8 cellular contexts compared by ENCODE assay signal in genomic region chr2:132267811-132268532, GRCh38.
A peak's percentile ranks its signal among the peaks of the same experiment; 100 is the strongest.
DNase-seq lines count a peak whose midpoint lies in the region; ATAC-seq, FAIRE-seq and TF ChIP-seq lines count a peak whose summit lies in the region.
"Not testable (repeated sequence)": the region's sequence is repeated elsewhere in the genome, so short reads cannot be mapped to it uniquely, and the experiment has no call there.

No MANE protein-coding gene starts in this region.

- not testable (repeated sequence) for H3K4me1 Mint-ChIP-seq in WTC11

- not testable (repeated sequence) for H3K36me3 Mint-ChIP-seq in WTC11

- H3K14ac ChIP-seq in IMR-90 (replicated peaks; ENCODE audit: low read depth, low read length): not testable (repeated sequence)

- intact Hi-C loops in IMR-90 (cut with micrococcal nuclease): loop anchor here (5.0 to 10.0 kb wide), 2 partner anchors 179 to 897 kb away; no protein-coding TSS in a partner anchor
- intact Hi-C loops in mammary epithelial cell (cut with micrococcal nuclease): loop anchor here (1.0 to 10.0 kb wide), 7 partner anchors 181 to 1576 kb away; no protein-coding TSS in a partner anchor
- intact Hi-C loops in HepG2 (cut with micrococcal nuclease; ENCODE audit: unreplicated experiment): loop anchor here (1.0 to 10.0 kb wide), 5 partner anchors 181 to 1577 kb away; no protein-coding TSS in a partner anchor

- TF ChIP-seq EP300 in HepG2 (IDR thresholded peaks at IDR 0.05; ENCODE audit: low read depth in 2 of 2, low read length in 2 of 2); HepG2 (CRISPR knock-in tag; IDR thresholded peaks at IDR 0.05; ENCODE audit: borderline replicate concordance): not testable (repeated sequence)

- H3K18ac ChIP-seq in IMR-90 (ENCODE audit: low read depth, low read length): peak overlapping the region; percentile 18; the same call in 1 of the 2 replicates

- no CpG with 5 or more reads among the region's 27 CpGs for WGBS in IMR-90 (ENCODE audit: extremely low coverage in 2 of 2, insufficient read length in 1 of 2), 2 experiments
- 12% methylated on average over 19 of the region's 27 CpGs for WGBS in mammary epithelial cell (ENCODE audit: low coverage, missing lambda C conversion rate)
- WGBS in HepG2 (ENCODE audit: low lambda C conversion rate): 32% methylated on average over 27 of the region's 27 CpGs
- WGBS in thymus: 9% methylated on average over 27 of the region's 27 CpGs

- not testable (repeated sequence) for H2BK15ac ChIP-seq in IMR-90 (ENCODE audit: low read depth, low read length)

- H2AK9ac ChIP-seq in IMR-90 (replicated peaks; ENCODE audit: low read depth, low read length, poor library complexity): not testable (repeated sequence)

- not testable (repeated sequence) for ATAC-seq in IMR-90 (ENCODE audit: low read depth); WTC11; HepG2

- H4K20me1 ChIP-seq in IMR-90 (ENCODE audit: insufficient read depth, low read length); mammary epithelial cell (ENCODE audit: insufficient read depth, low read length); HepG2 (ENCODE audit: insufficient read depth, low read length): not testable (repeated sequence)

- H3K4me2 ChIP-seq in IMR-90 (ENCODE audit: low read depth, low read length) (peak overlapping the region; percentile 94), mammary epithelial cell (ENCODE audit: insufficient read depth, low read depth, low read length) (peak overlapping the region; percentile 75), HepG2 (ENCODE audit: low read depth, low read length) (peak overlapping the region; percentile 65)

- peak; percentile 45 for DNase-seq in Daoy (ENCODE audit: low read depth)
- peak; percentile 41 for DNase-seq in IMR-90
- DNase-seq in WTC11 (ENCODE audit: low spot score); HepG2 (ENCODE audit: low spot score): not testable (repeated sequence)
- DNase-seq in mammary epithelial cell: peak; percentile 67
- peak; percentile 12 for DNase-seq in fibroblast of the conjunctiva (ENCODE audit: low read depth)

- H2BK120ac ChIP-seq in IMR-90 (ENCODE audit: low read depth, low read length): not testable (repeated sequence)

- not testable (repeated sequence) for H3K9me1 ChIP-seq in IMR-90 (ENCODE audit: insufficient read depth, low read length)

- dilution Hi-C loops in IMR-90 (cut with HindIII; ENCODE audit: low sequenced_read_pairs, unreplicated experiment); mammary epithelial cell (cut with HindIII; ENCODE audit: low sequenced_read_pairs): not testable (repeated sequence)

- H3K79me1 ChIP-seq in IMR-90 (ENCODE audit: low read depth in 1 of 2, low read length in 2 of 2): not testable (repeated sequence)

- not testable (repeated sequence) for H3K27me3 Mint-ChIP-seq in WTC11 (ENCODE audit: low read depth)

- not testable (repeated sequence) for H3K4me3 Mint-ChIP-seq in WTC11

- POLR2A ChIA-PET in IMR-90 (lab: Charles Lee; ENCODE audit: unreplicated experiment); HepG2 (lab: Yijun Ruan, JAX): not testable (repeated sequence)
- POLR2A ChIA-PET in WTC11 (lab: Charles Lee): interaction anchor here (1.0 kb wide), 1 partner anchor 872 kb away, joined by 3 read pairs; no protein-coding TSS in a partner anchor

- not testable (repeated sequence) for H3K27me3 ChIP-seq in IMR-90 (ENCODE audit: control insufficient read depth, insufficient read depth, low read length); mammary epithelial cell (ENCODE audit: insufficient read depth, low read length); HepG2 (ENCODE audit: control insufficient read depth in 1 of 2, insufficient read depth in 2 of 2, low read length in 2 of 2); rectal smooth muscle tissue (ENCODE audit: control insufficient read depth, insufficient read depth, low read length); thymus (ENCODE audit: control insufficient read depth, insufficient read depth)

- H3K4me1 ChIP-seq in IMR-90 (ENCODE audit: control insufficient read depth, insufficient read depth, low read length); mammary epithelial cell (ENCODE audit: insufficient read depth, low read length); HepG2 (ENCODE audit: insufficient read depth, low read length); rectal smooth muscle tissue (ENCODE audit: control insufficient read depth, insufficient read depth, low read length); thymus (ENCODE audit: control insufficient read depth, insufficient read depth, low read length): not testable (repeated sequence)

- not testable (repeated sequence) for H3K9me3 ChIP-seq in IMR-90 (ENCODE audit: control insufficient read depth, insufficient read depth, low read length); mammary epithelial cell (replicated peaks; ENCODE audit: insufficient read depth, low read length); HepG2 (ENCODE audit: low read length); thymus (ENCODE audit: control insufficient read depth)

- not testable (repeated sequence) for TF ChIP-seq RAD21 in IMR-90 (IDR thresholded peaks at IDR 0.05; ENCODE audit: low read length); HepG2 (CRISPR knock-in tag; IDR thresholded peaks at IDR 0.05)

- TF ChIP-seq POLR2A in IMR-90 (IDR thresholded peaks at IDR 0.05; ENCODE audit: low read depth, low read length); HepG2 (IDR thresholded peaks at IDR 0.05; ENCODE audit: insufficient read depth in 1 of 2, low read depth in 2 of 2, low read length in 2 of 2): not testable (repeated sequence)

- H3K9me3 Mint-ChIP-seq in WTC11: not testable (repeated sequence)

- not testable (repeated sequence) for H2BK5ac ChIP-seq in IMR-90 (ENCODE audit: low read depth, low read length, poor library complexity, severe bottlenecking)

- not testable (repeated sequence) for BruUV-seq in IMR-90 (replicated peaks; lab: Mats Ljungman, UMichigan); mammary epithelial cell (replicated peaks; lab: Mats Ljungman, UMichigan); HepG2 (replicated peaks; lab: Mats Ljungman, UMichigan)

- H2AK5ac ChIP-seq in IMR-90 (ENCODE audit: low read depth, low read length): not testable (repeated sequence)

- not testable (repeated sequence) for H3K23ac ChIP-seq in IMR-90 (ENCODE audit: low read depth, low read length)

- H3K4me3 ChIP-seq in IMR-90 (ENCODE audit: insufficient read depth, low read depth, low read length): peak overlapping the region; percentile 13; the same call in 1 of the 2 replicates
- peak overlapping the region in 2 of 3 experiments; percentile 13 to 20 for H3K4me3 ChIP-seq in mammary epithelial cell (replicated peaks in 1 of 3; ENCODE audit: insufficient read depth in 1 of 3, low read depth in 2 of 3, low read length in 3 of 3)
- H3K4me3 ChIP-seq in HepG2 (replicated peaks in 1 of 3; ENCODE audit: insufficient read depth in 1 of 3, low read depth in 2 of 3, low read length in 3 of 3): not testable (repeated sequence)
- H3K4me3 ChIP-seq in rectal smooth muscle tissue (ENCODE audit: low read length): peak overlapping the region; percentile 33
- peak overlapping the region; percentile 45 for H3K4me3 ChIP-seq in thymus (ENCODE audit: low read length)

- CTCF ChIA-PET in IMR-90 (lab: Yijun Ruan, JAX): not testable (repeated sequence)
- CTCF ChIA-PET in WTC11 (lab: Charles Lee): interaction anchor here (0.7 to 1.9 kb wide), 6 partner anchors 10 to 900 kb away, joined by 3 to 12 read pairs (median 4); no protein-coding TSS in a partner anchor
- CTCF ChIA-PET in mammary epithelial cell (lab: Charles Lee; ENCODE audit: low non-redundant PET): interaction anchor here (0.6 kb wide), 2 partner anchors 23 to 171 kb away, joined by 3 read pairs; no protein-coding TSS in a partner anchor
- CTCF ChIA-PET in HepG2 (lab: Yijun Ruan, JAX; ENCODE audit: low intra/inter-chr PET ratio, low total read pairs): interaction anchor here (1.3 to 1.8 kb wide), 4 partner anchors 181 to 1293 kb away, joined by 3 to 9 read pairs (median 5); no protein-coding TSS in a partner anchor

- H2AFZ ChIP-seq in IMR-90 (replicated peaks; ENCODE audit: low read length, poor library complexity); HepG2 (ENCODE audit: low read length): not testable (repeated sequence)
- H2AFZ ChIP-seq in mammary epithelial cell (ENCODE audit: low read depth, low read length): peak overlapping the region; percentile 84

- 0 out of 2 replicates have a peak overlapping the region, but pooled peaks have one; percentile 25 for H3K56ac ChIP-seq in IMR-90 (ENCODE audit: extremely low read depth, insufficient read depth, low read length)

- H4K91ac ChIP-seq in IMR-90 (ENCODE audit: insufficient read depth, low read depth, low read length): not testable (repeated sequence)

- not testable (repeated sequence) for TF ChIP-seq CTCF in IMR-90 (conservative IDR thresholded peaks at IDR 0.05; ENCODE audit: low read depth, low read length); WTC11 (IDR thresholded peaks at IDR 0.05); mammary epithelial cell (conservative IDR thresholded peaks at IDR 0.05 in 1 of 2, IDR thresholded peaks at IDR 0.05 in 1 of 2; ENCODE audit: extremely low read depth in 1 of 2, insufficient read depth in 1 of 2, low read depth in 1 of 2, low read length in 2 of 2); HepG2 (CRISPR knock-in tag; IDR thresholded peaks at IDR 0.05)

- FAIRE-seq in HepG2 (lab: Jason Lieb, UNC): not testable (repeated sequence)

- peak overlapping the region; percentile 60; a peak in 2 of 4 replicates for H4K8ac ChIP-seq in IMR-90 (ENCODE audit: low read depth in 2 of 2, low read length in 2 of 2)

- peak overlapping the region; percentile 75 for H3K27ac Mint-ChIP-seq in WTC11

- H3K9ac ChIP-seq in IMR-90 (ENCODE audit: low read depth, low read length); HepG2 (ENCODE audit: insufficient read depth, low read depth, low read length); rectal smooth muscle tissue (ENCODE audit: low read length): not testable (repeated sequence)
- H3K9ac ChIP-seq in mammary epithelial cell (ENCODE audit: insufficient read depth, low read length): peak overlapping the region; percentile 26

- in situ Hi-C loops in IMR-90 (cut with MboI; ENCODE audit: low sequenced_read_pairs); HepG2 (cut with HindIII; ENCODE audit: extremely low pct_ligation_motif_present, low pct_unique_long_range_greater_than_20kb): not testable (repeated sequence)
- in situ Hi-C loops in mammary epithelial cell (cut with MboI; ENCODE audit: low sequenced_read_pairs in 2 of 2): loop anchor here (10.0 to 25.0 kb wide), 2 partner anchors 894 to 907 kb away; no protein-coding TSS in a partner anchor

- H3K36me3 ChIP-seq in IMR-90 (ENCODE audit: control insufficient read depth, insufficient read depth, low read length); mammary epithelial cell (ENCODE audit: insufficient read depth, low read length); HepG2 (replicated peaks in 1 of 2; ENCODE audit: control insufficient read depth in 1 of 2, insufficient read depth in 2 of 2, low read length in 2 of 2); rectal smooth muscle tissue (ENCODE audit: control insufficient read depth, insufficient read depth, low read length); thymus (ENCODE audit: control insufficient read depth, insufficient read depth): not testable (repeated sequence)

- H3K4ac ChIP-seq in IMR-90 (ENCODE audit: low read depth, low read length): not testable (repeated sequence)

- not testable (repeated sequence) for H2BK20ac ChIP-seq in IMR-90 (ENCODE audit: low read depth, low read length)

- not testable (repeated sequence) for H3K79me2 ChIP-seq in mammary epithelial cell (ENCODE audit: insufficient read depth, low read length); HepG2 (ENCODE audit: insufficient read depth, low read length)

- H3K27ac ChIP-seq in IMR-90 (ENCODE audit: insufficient read depth, low read length); HepG2 (ENCODE audit: extremely low read length, insufficient read depth, low read length); rectal smooth muscle tissue (ENCODE audit: low read depth, low read length): not testable (repeated sequence)
- H3K27ac ChIP-seq in mammary epithelial cell (ENCODE audit: insufficient read depth, low read depth, low read length): peak overlapping the region; percentile 32
- peak overlapping the region; percentile 79 for H3K27ac ChIP-seq in thymus (ENCODE audit: low read depth)

- H4K5ac ChIP-seq in IMR-90 (ENCODE audit: low read depth, low read length): not testable (repeated sequence)
